ENCODE assay signal across 8 cellular contexts in the genomic region with DNA sequence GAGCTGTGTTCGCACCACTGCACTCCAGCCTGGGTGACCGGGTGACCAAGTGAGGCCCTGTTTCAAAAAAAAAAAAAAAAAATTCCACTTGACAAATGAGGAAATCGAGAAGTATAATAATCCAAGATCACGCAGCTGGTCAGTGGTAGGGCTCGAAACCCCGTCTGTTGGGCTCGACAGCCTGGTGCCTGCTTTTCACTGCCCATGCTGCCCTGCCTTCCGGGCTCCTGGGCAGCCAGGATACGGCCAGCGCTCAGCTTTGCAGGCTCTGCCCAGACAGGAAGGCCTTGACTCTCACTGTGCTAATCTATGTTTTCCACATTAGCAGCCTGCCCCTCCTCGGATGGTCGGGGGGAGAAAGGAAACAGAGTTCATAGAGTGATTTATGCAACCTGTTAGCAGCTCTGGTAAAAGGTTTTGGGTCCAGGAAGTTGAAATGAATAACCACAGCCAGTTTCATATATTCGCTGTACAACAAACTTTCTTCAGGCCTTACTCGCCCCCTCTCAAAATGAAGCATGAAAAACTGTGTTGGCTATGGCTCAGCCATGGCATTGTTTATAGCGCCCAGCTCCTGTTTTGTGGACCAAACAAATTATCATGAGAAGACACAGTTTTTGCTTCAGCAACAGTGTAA.
DNase-seq lines count a peak whose midpoint lies in the region; ATAC-seq and TF ChIP-seq lines count a peak whose summit lies in the region.

No MANE protein-coding gene starts in this region.

- in situ Hi-C loops in KBM-7 (cut with MboI; ENCODE audit: low pct_unique_long_range_greater_than_20kb, low sequenced_read_pairs): no loop called here

- H3K4me1 ChIP-seq in stomach smooth muscle (ENCODE audit: control insufficient read depth, insufficient read depth, low read length) (peaks cover 28% of the 10 kb centered on the region), foreskin keratinocyte (no peaks in the 10 kb centered on the region)

- H3K27ac ChIP-seq in stomach smooth muscle (ENCODE audit: low read length) (peak overlapping the region; percentile 71), foreskin keratinocyte (no peak overlapping the region)

- DNase-seq in activated T-cell treated with anti-CD3 and anti-CD28 coated beads, Interleukin-2, amount 50 U/mL, for 24 hours: no peak
- DNase-seq in activated T-cell treated with anti-CD3 and anti-CD28 coated beads for 4 hours (no peak), KBM-7 (peak; percentile 87), foreskin melanocyte (peak; percentile 31), foreskin keratinocyte (no peak)
- DNase-seq in central memory CD4-positive, alpha-beta T cell: no peak

- H3K27me3 ChIP-seq in stomach smooth muscle (ENCODE audit: control insufficient read depth in 1 of 2, insufficient read depth in 2 of 2, low read length in 2 of 2) (no peaks in the 10 kb centered on the region), foreskin keratinocyte (no peaks in the 10 kb centered on the region)

- no peak for TF ChIP-seq CTCF in foreskin keratinocyte (conservative IDR thresholded peaks at IDR 0.05)

- H3K9ac ChIP-seq in stomach smooth muscle (ENCODE audit: low read length in 2 of 2): peak overlapping the region in 1 of 2 donors; percentile 13

- H3K4me1 Mint-ChIP-seq in activated T-cell treated with anti-CD3 and anti-CD28 coated beads, Interleukin-2, amount 50 U/mL, for 24 hours (ENCODE audit: low read depth): peaks cover 44% of the 10 kb centered on the region

- no peak overlapping the region for H3K4me3 ChIP-seq in stomach smooth muscle (ENCODE audit: low read length in 2 of 2)

- no peaks in the 10 kb centered on the region for H3K36me3 ChIP-seq in stomach smooth muscle (ENCODE audit: control insufficient read depth in 2 of 2, insufficient read depth in 2 of 2, low read length in 2 of 2)

- H3K4me3 Mint-ChIP-seq in activated T-cell treated with anti-CD3 and anti-CD28 coated beads, Interleukin-2, amount 50 U/mL, for 24 hours: no peak overlapping the region

- H3K27me3 Mint-ChIP-seq in activated T-cell treated with anti-CD3 and anti-CD28 coated beads, Interleukin-2, amount 50 U/mL, for 24 hours: no peaks in the 10 kb centered on the region

- H3K9me3 Mint-ChIP-seq in activated T-cell treated with anti-CD3 and anti-CD28 coated beads, Interleukin-2, amount 50 U/mL, for 24 hours: no peaks in the 10 kb centered on the region

- ATAC-seq in foreskin keratinocyte (no peak), GM18867 (IDR thresholded peaks at IDR 0.05; ENCODE audit: unreplicated experiment) (no peak)

- H3K9me3 ChIP-seq in stomach smooth muscle (ENCODE audit: control insufficient read depth in 2 of 2, low read length in 2 of 2): no peaks in the 10 kb centered on the region

- H3K36me3 Mint-ChIP-seq in activated T-cell treated with anti-CD3 and anti-CD28 coated beads, Interleukin-2, amount 50 U/mL, for 24 hours (ENCODE audit: low read depth): no peaks in the 10 kb centered on the region

- peak overlapping the region; percentile 34 for H3K27ac Mint-ChIP-seq in activated T-cell treated with anti-CD3 and anti-CD28 coated beads, Interleukin-2, amount 50 U/mL, for 24 hours

Comparison
In these comparisons a context has a peak if more than half of its experiments do, and no peak if none do; other contexts are left out.
1. DNase-seq: peak in KBM-7 (single experiment) and foreskin melanocyte (single experiment); none in activated T-cell treated with anti-CD3 and anti-CD28 coated beads, Interleukin-2, amount 50 U/mL, for 24 hours (single experiment), activated T-cell treated with anti-CD3 and anti-CD28 coated beads for 4 hours (single experiment), central memory CD4-positive, alpha-beta T cell (single experiment) and foreskin keratinocyte (0 of 2).